ENCODE assay signal across 8 cellular contexts in genomic region chr3:105367406-105368213, GRCh38. TPM values are rescaled to one million over a fixed set of nuclear protein-coding genes. Genes with fewer than 3 reads are reported as not detected.
DNase-seq lines count a peak whose midpoint lies in the region; ATAC-seq, FAIRE-seq and TF ChIP-seq lines count a peak whose summit lies in the region.

No MANE protein-coding gene starts in this region.

- peak overlapping the region; percentile 97 for H3K9ac ChIP-seq in keratinocyte (ENCODE audit: control insufficient read depth, extremely low read depth, insufficient read depth, low read length)

- no peaks in the 10 kb centered on the region for H3K9me1 ChIP-seq in keratinocyte (ENCODE audit: control insufficient read depth, extremely low read depth, insufficient read depth, low read length)

- no peaks in the 10 kb centered on the region for H3K36me3 ChIP-seq in bronchial epithelial cell (ENCODE audit: control insufficient read depth, insufficient read depth, low read length)
- H3K36me3 ChIP-seq in keratinocyte (ENCODE audit: control insufficient read depth in 2 of 2, extremely low read depth in 1 of 2, insufficient read depth in 2 of 2, low read length in 2 of 2): no peaks in the 10 kb centered on the region

- DNase-seq in GM13976 (ENCODE audit: low spot score) (peak; percentile 74), HFFc6 (peak; percentile 65), NCI-H1092 (lab: John Stamatoyannopoulos, UW) (peak; percentile 48), WTC11 (ENCODE audit: low spot score) (peak; percentile 59), bronchial epithelial cell (ENCODE audit: low read depth) (peak; percentile 70), keratinocyte (ENCODE audit: low read depth, low spot score) (no peak), 8988T (no peak)
- DNase-seq in stimulated activated CD4-positive, alpha-beta T cell treated with anti-CD3 and anti-CD28 coated beads, Interleukin-12 subunit alpha, Interleukin-12 subunit beta, amount 100 ng/mL, for 24 hours (ENCODE audit: low read depth in 2 of 2): peak; percentile 33 to 83

- TF ChIP-seq CTCF in GM13976 (IDR thresholded peaks at IDR 0.05; ENCODE audit: borderline replicate concordance, control extremely low read depth, extremely low read depth, insufficient read depth, missing control alignments) (no peak), HFFc6 (IDR thresholded peaks at IDR 0.05) (no peak; the same call in 1 of the 2 replicates), WTC11 (IDR thresholded peaks at IDR 0.05) (no peak), bronchial epithelial cell (IDR thresholded peaks at IDR 0.05; ENCODE audit: insufficient read depth, low read length, severe bottlenecking) (peak; percentile 26), keratinocyte (optimal IDR thresholded peaks at IDR 0.05 in 1 of 3, IDR thresholded peaks at IDR 0.05 in 1 of 3, conservative IDR thresholded peaks at IDR 0.05 in 1 of 3; ENCODE audit: extremely low read depth in 1 of 3, insufficient read depth in 2 of 3, low read length in 3 of 3) (peak in 1 of 3 experiments; percentile 8)

- H3K27ac Mint-ChIP-seq in HFFc6 (peak overlapping the region; percentile 95), WTC11 (peak overlapping the region; percentile 90)

- H3K4me1 Mint-ChIP-seq in HFFc6 (ENCODE audit: low read depth): peaks cover 57% of the 10 kb centered on the region
- peaks cover 36% of the 10 kb centered on the region for H3K4me1 Mint-ChIP-seq in WTC11

- peak; percentile 0; the same call in 1 of the 2 replicates for ATAC-seq in WTC11

- FAIRE-seq in bronchial epithelial cell (lab: Jason Lieb, UNC) (no peak), keratinocyte (lab: Jason Lieb, UNC) (no peak)

- H3K9me3 ChIP-seq in keratinocyte (ENCODE audit: control insufficient read depth, low read depth, low read length): no peaks in the 10 kb centered on the region

- H3K4me3 Mint-ChIP-seq in HFFc6 (peak overlapping the region; percentile 98), WTC11 (peak overlapping the region; percentile 81)

- dilution Hi-C loops in keratinocyte (cut with MboI; ENCODE audit: extremely low pct_ligation_motif_present, low sequenced_read_pairs): no loop called here

- peak overlapping the region; percentile 96 for H3K27ac ChIP-seq in keratinocyte (ENCODE audit: control insufficient read depth, insufficient read depth, low read length)

- CTCF ChIA-PET in WTC11 (lab: Charles Lee): interaction anchor here (0.8 to 1.0 kb wide), 4 partner anchors 149 to 1096 kb away, joined by 3 to 4 read pairs (median 3); no protein-coding TSS in a partner anchor

- in situ Hi-C loops in GM13976 (cut with MboI; ENCODE audit: low sequenced_read_pairs, unreplicated experiment): loop anchor here (25.0 kb wide), 2 partner anchors 755 to 1080 kb away; no protein-coding TSS in a partner anchor

- H3K4me3 ChIP-seq in bronchial epithelial cell (ENCODE audit: low read depth, low read length) (peak overlapping the region; percentile 99), keratinocyte (ENCODE audit: control insufficient read depth in 2 of 3, extremely low read depth in 1 of 3, insufficient read depth in 2 of 3, low read depth in 1 of 3, low read length in 3 of 3) (peak overlapping the region; percentile 58 to 97 (median 71))

- peak overlapping the region; percentile 82 for H2AFZ ChIP-seq in keratinocyte (ENCODE audit: control insufficient read depth, low read length)

- H3K36me3 Mint-ChIP-seq in HFFc6 (ENCODE audit: low read depth): peaks cover 41% of the 10 kb centered on the region
- no peaks in the 10 kb centered on the region for H3K36me3 Mint-ChIP-seq in WTC11

- peaks cover 52% of the 10 kb centered on the region for H3K79me2 ChIP-seq in keratinocyte (ENCODE audit: control insufficient read depth, insufficient read depth, low read length)

- no peaks in the 10 kb centered on the region for H3K27me3 ChIP-seq in bronchial epithelial cell (ENCODE audit: control insufficient read depth, insufficient read depth, low read length)
- no peaks in the 10 kb centered on the region for H3K27me3 ChIP-seq in keratinocyte (ENCODE audit: control insufficient read depth, extremely low read depth, insufficient read depth, low read length)

- H3K9me3 Mint-ChIP-seq in HFFc6 (no peaks in the 10 kb centered on the region), WTC11 (no peaks in the 10 kb centered on the region)

- H4K20me1 ChIP-seq in keratinocyte (ENCODE audit: control insufficient read depth, extremely low read depth, insufficient read depth, low read length): no peaks in the 10 kb centered on the region

- peak overlapping the region; percentile 78 for H3K4me2 ChIP-seq in keratinocyte (ENCODE audit: control insufficient read depth, extremely low read depth, insufficient read depth, low read depth, low read length)

- H3K27me3 Mint-ChIP-seq in HFFc6 (ENCODE audit: insufficient read depth) (peaks cover 12% of the 10 kb centered on the region), WTC11 (ENCODE audit: low read depth) (peaks cover 22% of the 10 kb centered on the region)

- POLR2A ChIA-PET in WTC11 (lab: Charles Lee): interaction anchor here (1.3 kb wide), 1 partner anchor 13 kb away, joined by 3 read pairs; no protein-coding TSS in a partner anchor

- peaks cover 51% of the 10 kb centered on the region for H3K4me1 ChIP-seq in keratinocyte (ENCODE audit: control insufficient read depth, extremely low read depth, insufficient read depth, low read length)

TF ChIP-seq in WTC11, 78 proteins besides CTCF, POLR2A, EP300 and RAD21 (continues in another document):
- no peak for TF ChIP-seq PREB (CRISPR knock-in tag; IDR thresholded peaks at IDR 0.05; ENCODE audit: borderline replicate concordance)
- TF ChIP-seq EMX1 (CRISPR knock-in tag; IDR thresholded peaks at IDR 0.05): no peak
- 0 out of 2 replicates have a peak, but pooled peaks have one; percentile 23 for TF ChIP-seq CREB1 (CRISPR knock-in tag; IDR thresholded peaks at IDR 0.05)
- TF ChIP-seq ZNF121 (CRISPR knock-in tag; IDR thresholded peaks at IDR 0.05): no peak
- TF ChIP-seq ETV6 (CRISPR knock-in tag; IDR thresholded peaks at IDR 0.05): 0 out of 2 replicates have a peak, but pooled peaks have one; percentile 44
- TF ChIP-seq ZNF532 (CRISPR knock-in tag; IDR thresholded peaks at IDR 0.05; ENCODE audit: borderline replicate concordance): no peak
- no peak for TF ChIP-seq ZNF423 (CRISPR knock-in tag; IDR thresholded peaks at IDR 0.05)
- TF ChIP-seq NFE2L1 (CRISPR knock-in tag; IDR thresholded peaks at IDR 0.05): 0 out of 2 replicates have a peak, but pooled peaks have one; percentile 29
- TF ChIP-seq IRF2 (CRISPR knock-in tag; IDR thresholded peaks at IDR 0.05; ENCODE audit: borderline replicate concordance, low read depth): no peak
- TF ChIP-seq SMAD3 (CRISPR knock-in tag; IDR thresholded peaks at IDR 0.05; ENCODE audit: borderline replicate concordance): no peak
- no peak for TF ChIP-seq TCF7 (CRISPR knock-in tag; IDR thresholded peaks at IDR 0.05; ENCODE audit: low read depth)

RNA-seq across cellular contexts. Expression of gene ALCAM, which starts 0.9 kb away (rescaled TPM):
- total RNA-seq in HFFc6 (2021; fragmentation: NEBNext Ultra II Directional; extraction: Animal tissue kit (Norgen Biotek cat#: 25700)): 100 to 1,000 TPM; 307 to 420 (median 361) TPM
- 24.0 to 30.7 TPM (median 25.0 TPM) in 3 replicates for total RNA-seq in WTC11 (2021)
- 196 and 294 TPM in 2 replicates for total RNA-seq in bronchial epithelial cell
- polyA plus RNA-seq in keratinocyte: 49.9 to 71.3 TPM (median 67.6 TPM) in 3 replicates
- polyA plus RNA-seq in keratinocyte (2011; ENCODE audit: low read depth): 38.9 TPM
- polyA plus RNA-seq in keratinocyte (2011; cell fraction: cytosol; rRNA removed): 16.5 and 38.3 TPM in 2 replicates
- 54.5 and 77.6 TPM in 2 replicates for polyA plus RNA-seq in keratinocyte (2011; cell fraction: nucleus; rRNA removed)
- polyA plus RNA-seq in keratinocyte (2012; ENCODE audit: low replicate concordance): 22.5 and 56.2 TPM in 2 replicates
- polyA minus RNA-seq in keratinocyte: 19.3 to 124 TPM (median 59.1 TPM) in 3 replicates
- 37.8 TPM for polyA minus RNA-seq in keratinocyte (2011; cell fraction: cytosol; rRNA and poly(A)+ RNA removed)
- polyA minus RNA-seq in keratinocyte (2011; cell fraction: nucleus; rRNA and poly(A)+ RNA removed): 84.6 and 158 TPM in 2 replicates

Comparison
In these comparisons a context has a peak if more than half of its experiments do, and no peak if none do; other contexts are left out.
1. DNase-seq: peak in GM13976 (single experiment), HFFc6 (single experiment), NCI-H1092 (single experiment), WTC11 (single experiment), bronchial epithelial cell (single experiment) and stimulated activated CD4-positive, alpha-beta T cell treated with anti-CD3 and anti-CD28 coated beads, Interleukin-12 subunit alpha, Interleukin-12 subunit beta, amount 100 ng/mL, for 24 hours (2 of 2); none in keratinocyte (single experiment) and 8988T (single experiment).